ENCODE assay signal across 25 cellular contexts in genomic region chr20:57586370-57586793, GRCh38. TPM values are rescaled to one million over a fixed set of nuclear protein-coding genes. Genes with fewer than 3 reads are reported as not detected.
DNase-seq lines count a peak whose midpoint lies in the region; ATAC-seq and TF ChIP-seq lines count a peak whose summit lies in the region.
"Had no signal": no experiment of that assay in that cellular context is flagged by ENCODE, and none has a peak within 500 bp of the region (broad histone marks: within the 10 kb centered on the region; RNA-seq: fewer than 3 reads in every experiment).

No MANE protein-coding gene starts in this region.

- H3K27me3 Mint-ChIP-seq in chondrocyte (ENCODE audit: low read depth): peaks cover 4% of the 10 kb centered on the region
- peaks cover 10% of the 10 kb centered on the region for H3K27me3 Mint-ChIP-seq in nephron progenitor cell (ENCODE audit: low read depth, poor library complexity)
- peaks cover 50% of the 10 kb centered on the region for H3K27me3 Mint-ChIP-seq in T-helper 17 cell

- no peak overlapping the region for H3K27ac ChIP-seq in spleen
- H3K27ac ChIP-seq: BLaER1 treated with 17β-estradiol and CSF1 and Interleukin-3, amounts not matched to agents 10 nM and 100 nM; lower lobe of right lung; upper lobe of right lung had no signal

- H3K27me3 ChIP-seq in spleen (replicated peaks in 1 of 7): peaks cover 0 to 59% (median 0%) of the 10 kb centered on the region in 7 donors

- H3K9me3 Mint-ChIP-seq in chondrocyte (ENCODE audit: low read depth) (peaks cover 2% of the 10 kb centered on the region), nephron progenitor cell (peaks cover 12% of the 10 kb centered on the region)
- H3K9me3 Mint-ChIP-seq: activated naive CD8-positive, alpha-beta T cell treated with anti-CD3 and anti-CD28 coated beads for 36 hours had no signal

- no peaks in the 10 kb centered on the region for H3K36me3 Mint-ChIP-seq in chondrocyte (ENCODE audit: low read depth)
- H3K36me3 Mint-ChIP-seq in nephron progenitor cell (ENCODE audit: low read depth): peaks cover 4% of the 10 kb centered on the region
- peaks cover 4% of the 10 kb centered on the region for H3K36me3 Mint-ChIP-seq in T-helper 17 cell (ENCODE audit: low read depth)
- H3K36me3 Mint-ChIP-seq: activated naive CD8-positive, alpha-beta T cell treated with anti-CD3 and anti-CD28 coated beads for 36 hours had no signal

- H3K4me3 ChIP-seq in spleen: no peak overlapping the region
- H3K4me3 ChIP-seq: BLaER1 treated with 17β-estradiol and CSF1 and Interleukin-3, amounts not matched to agents 10 nM and 100 nM; lower lobe of right lung; upper lobe of right lung had no signal

- H3K4me1 ChIP-seq in spleen: peaks cover 0 to 21% (median 12%) of the 10 kb centered on the region in 6 donors

- 61 to 67% (median 65%) methylated on average over 8 of the region's 8 CpGs for WGBS in spleen, 5 donors

- intact Hi-C loops in spleen (cut with DNase I; ENCODE audit: low total_unique reads): no loop called here

- H3K9me3 ChIP-seq in spleen (peaks cover 0 to 17% (median 10%) of the 10 kb centered on the region in 8 donors), T-helper 17 cell (ENCODE audit: control insufficient read depth, low read length, poor library complexity, severe bottlenecking) (no peaks in the 10 kb centered on the region)
- H3K9me3 ChIP-seq: upper lobe of right lung had no signal

- no peaks in the 10 kb centered on the region for H3K36me3 ChIP-seq in spleen
- H3K36me3 ChIP-seq: BLaER1 treated with 17β-estradiol and CSF1 and Interleukin-3, amounts not matched to agents 10 nM and 100 nM; lower lobe of right lung; upper lobe of right lung had no signal

- no peak for TF ChIP-seq POLR2A in spleen (IDR thresholded peaks at IDR 0.05)
- no peak for TF ChIP-seq POLR2A in GM18505 (IDR thresholded peaks at IDR 0.05; ENCODE audit: borderline replicate concordance, extremely low read depth, insufficient read depth, insufficient read length)

- peak; percentile 49 for DNase-seq in chondrocyte (ENCODE audit: low spot score)
- DNase-seq in left kidney (ENCODE audit: low read depth, low spot score): peak; percentile 89
- peak; percentile 59 for DNase-seq in nephron progenitor cell
- peak; percentile 58 for DNase-seq in spleen
- DNase-seq in T-helper 17 cell: no peak
- DNase-seq in activated effector memory CD4-positive, alpha-beta T cell treated with Interleukin-2 at 50 U/mL for 16 hours: no peak
- DNase-seq: activated CD4-positive, alpha-beta T cell treated with anti-CD3 and anti-CD28 coated beads, Interleukin-2, amount 10 ng/mL, durations not matched to agents 7 days and 5 days; activated gamma-delta T cell; activated naive CD8-positive, alpha-beta T cell treated with anti-CD3 and anti-CD28 coated beads for 36 hours; activated T-cell treated with anti-CD3 and anti-CD28 coated beads, Interleukin-2, amount 50 U/mL, for 24 hours; DMS153; effector CD8-positive, alpha-beta T cell; IMR-90; lower lobe of right lung; NCI-H1436 treated with DMSO at 0.1 percent for 48 hours; NCI-H226; stimulated activated naive CD4-positive, alpha-beta T cell; SW 1271; upper lobe of right lung had no signal

- no peak overlapping the region for H3K27ac Mint-ChIP-seq in chondrocyte (ENCODE audit: unreplicated experiment)
- no peak overlapping the region for H3K27ac Mint-ChIP-seq in nephron progenitor cell
- H3K27ac Mint-ChIP-seq in T-helper 17 cell: no peak overlapping the region
- H3K27ac Mint-ChIP-seq: activated CD4-positive, alpha-beta T cell treated with anti-CD3 and anti-CD28 coated beads, Interleukin-2, amount 10 ng/mL, durations not matched to agents 7 days and 5 days; activated naive CD8-positive, alpha-beta T cell treated with anti-CD3 and anti-CD28 coated beads for 36 hours; activated T-cell treated with anti-CD3 and anti-CD28 coated beads, Interleukin-2, amount 50 U/mL, for 24 hours; WTC11 had no signal

- H3K4me3 Mint-ChIP-seq in chondrocyte (ENCODE audit: unreplicated experiment) (no peak overlapping the region), nephron progenitor cell (no peak overlapping the region), T-helper 17 cell (no peak overlapping the region)
- H3K4me3 Mint-ChIP-seq: activated CD4-positive, alpha-beta T cell treated with anti-CD3 and anti-CD28 coated beads, Interleukin-2, amount 10 ng/mL, durations not matched to agents 7 days and 5 days; activated naive CD8-positive, alpha-beta T cell treated with anti-CD3 and anti-CD28 coated beads for 36 hours; activated T-cell treated with anti-CD3 and anti-CD28 coated beads, Interleukin-2, amount 50 U/mL, for 24 hours; WTC11 had no signal

- no peak for ATAC-seq in T-helper 17 cell
- no peak for ATAC-seq in GM18505 (IDR thresholded peaks at IDR 0.05; ENCODE audit: unreplicated experiment)
- ATAC-seq in HG02759 (IDR thresholded peaks at IDR 0.05; ENCODE audit: unreplicated experiment): no peak
- ATAC-seq: HCT116, lower lobe of right lung, upper lobe of right lung, WTC11 had no signal

- H3K4me1 Mint-ChIP-seq in chondrocyte (ENCODE audit: low read depth): peaks cover 19% of the 10 kb centered on the region
- H3K4me1 Mint-ChIP-seq in nephron progenitor cell: peaks cover 56% of the 10 kb centered on the region
- H3K4me1 Mint-ChIP-seq in T-helper 17 cell: peaks cover 7% of the 10 kb centered on the region
- H3K4me1 Mint-ChIP-seq: activated CD4-positive, alpha-beta T cell treated with anti-CD3 and anti-CD28 coated beads, Interleukin-2, amount 10 ng/mL, durations not matched to agents 7 days and 5 days had no signal

- TF ChIP-seq CTCF in chondrocyte (IDR thresholded peaks at IDR 0.05) (no peak), nephron progenitor cell (IDR thresholded peaks at IDR 0.05) (no peak), spleen (IDR thresholded peaks at IDR 0.05 in 8 of 11, conservative IDR thresholded peaks at IDR 0.05 in 3 of 11) (no peak)

RNA-seq across cellular contexts. Expression of gene PCK1, which starts 25.5 kb away (rescaled TPM):
- total RNA-seq in chondrocyte (not detected in 3 replicates), spleen (under 1 TPM in 4 of 7 donors, not detected in 3; 0.17 to 0.67 (median 0.41) TPM), T-helper 17 cell (not detected)
- under 1 TPM; 0.04 to 0.13 (median 0.05) TPM for polyA plus RNA-seq in spleen
- total RNA-seq: activated CD4-positive, alpha-beta T cell treated with anti-CD3 and anti-CD28 coated beads, Interleukin-2, amount 10 ng/mL, durations not matched to agents 7 days and 5 days; activated naive CD8-positive, alpha-beta T cell treated with anti-CD3 and anti-CD28 coated beads for 36 hours; bronchial epithelial cell; IMR-90; lower lobe of right lung had no signal
- polyA plus RNA-seq: IMR-90 had no signal

RNA-seq across cellular contexts. Expression of gene ZBP1, which starts 33.8 kb away (rescaled TPM):
- total RNA-seq in chondrocyte (not detected in 3 replicates), spleen (10 to 100 TPM; 11.7 to 28.4 (median 20.9) TPM), T-helper 17 cell (10 to 100 TPM; 38.6 to 41.0 TPM)
- polyA plus RNA-seq in spleen: 10 to 100 TPM in 1 of 3 donors, 1 to 10 TPM in 2; 8.6 to 11.2 (median 9.8) TPM
- total RNA-seq: bronchial epithelial cell, IMR-90, WTC11 had no signal
- polyA plus RNA-seq: IMR-90 had no signal

Comparison
In these comparisons a context has a peak if more than half of its experiments do, and no peak if none do; other contexts are left out.
1. DNase-seq: peak in chondrocyte (single experiment), left kidney (single experiment), nephron progenitor cell (single experiment) and spleen (single experiment); none in T-helper 17 cell (0 of 3) and activated effector memory CD4-positive, alpha-beta T cell treated with Interleukin-2 at 50 U/mL for 16 hours (single experiment).
2. RNA of gene ZBP1, which starts 33.8 kb away (total RNA-seq): 38.6 to 41.0 TPM in T-helper 17 cell and 11.7 to 28.4 TPM in spleen; not detected in chondrocyte; every median in the first group is over 10 times any median in the second.